8 cellular contexts compared by ENCODE assay signal in the genomic region with DNA sequence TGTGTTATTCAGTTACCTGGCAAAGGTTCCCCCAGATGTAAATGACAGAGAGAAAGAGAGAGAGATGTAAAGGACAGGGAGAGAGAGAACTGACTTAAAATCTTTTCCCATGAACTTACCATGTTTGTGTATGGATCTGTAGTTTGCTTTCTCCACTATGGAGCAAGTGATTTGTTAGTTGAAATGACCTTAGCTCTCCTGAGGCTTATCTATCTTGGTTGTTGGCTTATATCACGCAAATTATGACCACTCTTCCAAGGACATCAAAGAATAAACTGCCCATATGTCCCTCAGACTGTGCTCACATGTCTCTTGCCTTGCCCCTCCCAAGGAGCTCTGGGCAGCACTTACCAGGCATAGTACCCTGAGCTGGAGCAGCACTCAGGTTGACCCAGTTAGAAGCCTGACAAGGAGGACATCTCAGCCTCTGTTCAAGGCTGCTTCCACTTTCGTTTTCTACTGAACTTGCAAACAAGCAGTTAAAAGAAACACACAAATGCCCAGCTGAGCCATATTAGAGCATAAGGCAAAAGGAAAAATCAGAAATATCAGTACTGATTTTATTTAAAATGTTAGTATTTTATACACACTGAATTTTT.
DNase-seq lines count a peak whose midpoint lies in the region; ATAC-seq and TF ChIP-seq lines count a peak whose summit lies in the region.

No MANE protein-coding gene starts in this region.

- H3K79me2 ChIP-seq in Loucy (ENCODE audit: insufficient read depth, low read length) = no peaks in the 10 kb centered on the region

- peaks cover 9% of the 10 kb centered on the region for H3K4me1 ChIP-seq in Loucy (ENCODE audit: insufficient read depth, low read length, poor library complexity, severe bottlenecking)

- H3K4me2 ChIP-seq in Loucy (ENCODE audit: low read depth, low read length, poor library complexity, severe bottlenecking) = peak overlapping the region; percentile 74

- ATAC-seq in GM18498 (IDR thresholded peaks at IDR 0.05; ENCODE audit: unreplicated experiment) = peak; percentile 90
- ATAC-seq in GM21619 (IDR thresholded peaks at IDR 0.05; ENCODE audit: unreplicated experiment) = peak; percentile 94

- no peaks in the 10 kb centered on the region for H3K9me2 ChIP-seq in Loucy (replicated peaks; ENCODE audit: low read depth, low read length)

- no peaks in the 10 kb centered on the region for H3K36me3 ChIP-seq in Loucy (ENCODE audit: insufficient read depth, low read length)

- H3F3A ChIP-seq in Loucy (ENCODE audit: low read depth) = no peaks in the 10 kb centered on the region

- H3K4me3 ChIP-seq in Loucy (ENCODE audit: low read length, poor library complexity, severe bottlenecking) = peak overlapping the region; percentile 65

- H4K20me1 ChIP-seq in Loucy (ENCODE audit: insufficient read depth, low read length, poor library complexity, severe bottlenecking) = no peaks in the 10 kb centered on the region

- H3K9ac ChIP-seq in Loucy (ENCODE audit: low read depth, low read length, poor library complexity, severe bottlenecking) = peak overlapping the region; percentile 38

- H3K9me3 ChIP-seq in Loucy (ENCODE audit: insufficient read depth, low read depth, low read length) = no peaks in the 10 kb centered on the region

- no peaks in the 10 kb centered on the region for H3K27me3 ChIP-seq in Loucy (ENCODE audit: insufficient read depth, low read length, poor library complexity, severe bottlenecking)

- H2AFZ ChIP-seq in Loucy (ENCODE audit: low read length) = peak overlapping the region; percentile 95

- no peak for TF ChIP-seq CTCF in Loucy (conservative IDR thresholded peaks at IDR 0.05; ENCODE audit: low read length)

- DNase-seq in fibroblast of gingiva (ENCODE audit: low read depth) = peak; percentile 9
- no peak for DNase-seq in foreskin melanocyte
- DNase-seq in NCI-H1436 (lab: John Stamatoyannopoulos, UW) = no peak
- no peak for DNase-seq in HuH-7.5 (ENCODE audit: low spot score)
- DNase-seq in NCI-H1930 (lab: John Stamatoyannopoulos, UW) = no peak
